Comparison of ENCODE assay signal across 1 cellular context in genomic region chr16:57570301-57571070, GRCh38.
TF ChIP-seq lines count a peak whose summit lies in the region.

No MANE protein-coding gene starts in this region.

TF ChIP-seq in IMR-90, 13 proteins besides CTCF, POLR2A, EP300 and RAD21 (continued from another document):
- TF ChIP-seq RFX5 (IDR thresholded peaks at IDR 0.05; ENCODE audit: low read depth, low read length) (no peak), BHLHE40 (IDR thresholded peaks at IDR 0.05; ENCODE audit: low read depth, low read length) (no peak)
- TF ChIP-seq, protein P1, sequence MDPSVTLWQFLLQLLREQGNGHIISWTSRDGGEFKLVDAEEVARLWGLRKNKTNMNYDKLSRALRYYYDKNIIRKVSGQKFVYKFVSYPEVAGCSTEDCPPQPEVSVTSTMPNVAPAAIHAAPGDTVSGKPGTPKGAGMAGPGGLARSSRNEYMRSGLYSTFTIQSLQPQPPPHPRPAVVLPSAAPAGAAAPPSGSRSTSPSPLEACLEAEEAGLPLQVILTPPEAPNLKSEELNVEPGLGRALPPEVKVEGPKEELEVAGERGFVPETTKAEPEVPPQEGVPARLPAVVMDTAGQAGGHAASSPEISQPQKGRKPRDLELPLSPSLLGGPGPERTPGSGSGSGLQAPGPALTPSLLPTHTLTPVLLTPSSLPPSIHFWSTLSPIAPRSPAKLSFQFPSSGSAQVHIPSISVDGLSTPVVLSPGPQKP (IDR thresholded peaks at IDR 0.05; ENCODE audit: borderline replicate concordance, low read depth, low read length), result no peak
